Comparison of ENCODE assay signal across 11 cellular contexts in genomic region chr1:225780609-225781008, GRCh38. TPM values are rescaled to one million over a fixed set of nuclear protein-coding genes. Genes with fewer than 3 reads are reported as not detected.
DNase-seq lines count a peak whose midpoint lies in the region; ATAC-seq and TF ChIP-seq lines count a peak whose summit lies in the region.
"Had no signal": no experiment of that assay in that cellular context is flagged by ENCODE, and none has a peak within 500 bp of the region (broad histone marks: within the 10 kb centered on the region; RNA-seq: fewer than 3 reads in every experiment).

No MANE protein-coding gene starts in this region.

- H3K4me3 ChIP-seq in PC-3 (ENCODE audit: low read length), result no peak overlapping the region; the same call in 1 of the 2 replicates
- no peak overlapping the region for H3K4me3 ChIP-seq in smooth muscle cell
- H3K4me3 ChIP-seq: testis had no signal

- H3F3A ChIP-seq in PC-3 (ENCODE audit: low read length, unreplicated experiment) (no peaks in the 10 kb centered on the region), smooth muscle cell (ENCODE audit: low read depth) (peaks cover 10% of the 10 kb centered on the region)

- H3K36me3 ChIP-seq in PC-3 (ENCODE audit: low read depth, low read length) (peaks cover 32% of the 10 kb centered on the region), smooth muscle cell (ENCODE audit: low read depth) (peaks cover 3% of the 10 kb centered on the region)

- H2AFZ ChIP-seq in PC-3 (ENCODE audit: low read length) (no peak overlapping the region), smooth muscle cell (ENCODE audit: low read depth) (no peak overlapping the region)

- H4K20me1 ChIP-seq in PC-3 (ENCODE audit: low read length) (peaks cover 47% of the 10 kb centered on the region), smooth muscle cell (ENCODE audit: low read depth) (peaks cover 63% of the 10 kb centered on the region)

- no peaks in the 10 kb centered on the region for H3K9me2 ChIP-seq in PC-3 (replicated peaks; ENCODE audit: low read length)

- WGBS in smooth muscle cell (ENCODE audit: low lambda C conversion rate), result 87% methylated on average over 1 of the region's 1 CpG

- intact Hi-C loops in PC-3 (cut with micrococcal nuclease), result no loop called here

- no peak overlapping the region for H3K27ac ChIP-seq in PC-3 (ENCODE audit: low read length)
- H3K27ac ChIP-seq in smooth muscle cell (ENCODE audit: low read depth), result no peak overlapping the region
- H3K27ac ChIP-seq: testis had no signal

- peaks cover 82% of the 10 kb centered on the region for H3K79me2 ChIP-seq in PC-3 (ENCODE audit: low read length)
- peaks cover 86% of the 10 kb centered on the region for H3K79me2 ChIP-seq in smooth muscle cell (ENCODE audit: low read depth)

- peaks cover 37% of the 10 kb centered on the region for H3K36me3 Mint-ChIP-seq in activated CD8-positive, alpha-beta memory T cell treated with anti-CD3 and anti-CD28 coated beads, Interleukin-2, amount 10 ng/mL, durations not matched to agents 7 days and 5 days
- no peaks in the 10 kb centered on the region for H3K36me3 Mint-ChIP-seq in glutamatergic neuron (ENCODE audit: unreplicated experiment)

- H3K9me3 Mint-ChIP-seq in activated CD8-positive, alpha-beta memory T cell treated with anti-CD3 and anti-CD28 coated beads, Interleukin-2, amount 10 ng/mL, durations not matched to agents 7 days and 5 days (ENCODE audit: low read depth), result no peaks in the 10 kb centered on the region
- peaks cover 6% of the 10 kb centered on the region for H3K9me3 Mint-ChIP-seq in glutamatergic neuron (ENCODE audit: unreplicated experiment)

- DNase-seq in activated CD8-positive, alpha-beta memory T cell treated with anti-CD3 and anti-CD28 coated beads, Interleukin-2, amount 10 ng/mL, durations not matched to agents 7 days and 5 days, result no peak
- DNase-seq in activated CD8-positive, alpha-beta memory T cell treated with anti-CD3 and anti-CD28 coated beads for 24 hours, result no peak
- DNase-seq in PC-3, result no peak
- DNase-seq in glutamatergic neuron, result no peak
- DNase-seq in smooth muscle cell (lab: John Stamatoyannopoulos, UW; ENCODE audit: unreplicated experiment), result no peak
- DNase-seq in kidney tubule cell (ENCODE audit: low spot score), result no peak
- DNase-seq in NCI-H1436 treated with DMSO at 0.1 percent for 48 hours (lab: John Stamatoyannopoulos, UW), result no peak
- DNase-seq: effector CD4-positive, alpha-beta T cell; NCI-H1436; testis had no signal

- H3K9ac ChIP-seq in PC-3 (ENCODE audit: low read length) (no peak overlapping the region), smooth muscle cell (ENCODE audit: low read depth) (no peak overlapping the region)

- H3K4me1 ChIP-seq in PC-3 (ENCODE audit: insufficient read depth, low read length) (peaks cover 28% of the 10 kb centered on the region), smooth muscle cell (ENCODE audit: low read depth) (peaks cover 36% of the 10 kb centered on the region)

- no peaks in the 10 kb centered on the region for H3K27me3 Mint-ChIP-seq in activated CD8-positive, alpha-beta memory T cell treated with anti-CD3 and anti-CD28 coated beads, Interleukin-2, amount 10 ng/mL, durations not matched to agents 7 days and 5 days
- no peaks in the 10 kb centered on the region for H3K27me3 Mint-ChIP-seq in glutamatergic neuron (ENCODE audit: unreplicated experiment)

- peak overlapping the region; percentile 67 for H3K27ac Mint-ChIP-seq in activated CD8-positive, alpha-beta memory T cell treated with anti-CD3 and anti-CD28 coated beads, Interleukin-2, amount 10 ng/mL, durations not matched to agents 7 days and 5 days
- peak overlapping the region; percentile 24 for H3K27ac Mint-ChIP-seq in glutamatergic neuron (ENCODE audit: unreplicated experiment)

- no peaks in the 10 kb centered on the region for H3K27me3 ChIP-seq in PC-3 (ENCODE audit: low read length)
- no peaks in the 10 kb centered on the region for H3K27me3 ChIP-seq in smooth muscle cell (ENCODE audit: low read depth)
- H3K27me3 ChIP-seq: testis had no signal

- H3K4me1 Mint-ChIP-seq in activated CD8-positive, alpha-beta memory T cell treated with anti-CD3 and anti-CD28 coated beads, Interleukin-2, amount 10 ng/mL, durations not matched to agents 7 days and 5 days, result peaks cover 39% of the 10 kb centered on the region
- H3K4me1 Mint-ChIP-seq in glutamatergic neuron (ENCODE audit: low read depth, unreplicated experiment), result peaks cover 19% of the 10 kb centered on the region

- ATAC-seq in activated CD8-positive, alpha-beta memory T cell treated with anti-CD3 and anti-CD28 coated beads, Interleukin-2, amount 10 ng/mL, durations not matched to agents 7 days and 5 days, result no peak
- ATAC-seq in PC-3, result no peak
- no peak for ATAC-seq in HG02763 (IDR thresholded peaks at IDR 0.05; ENCODE audit: unreplicated experiment)

- no peak overlapping the region for H3K4me3 Mint-ChIP-seq in activated CD8-positive, alpha-beta memory T cell treated with anti-CD3 and anti-CD28 coated beads, Interleukin-2, amount 10 ng/mL, durations not matched to agents 7 days and 5 days
- peak overlapping the region; percentile 57 for H3K4me3 Mint-ChIP-seq in glutamatergic neuron (ENCODE audit: unreplicated experiment)

- no TSS peak for BruUV-seq in PC-3 (replicated peaks; lab: Mats Ljungman, UMichigan)

- H3K9me3 ChIP-seq in PC-3 (ENCODE audit: low read length) (no peaks in the 10 kb centered on the region), smooth muscle cell (replicated peaks; ENCODE audit: low read depth) (no peaks in the 10 kb centered on the region)
- H3K9me3 ChIP-seq: testis had no signal

- CTCF ChIA-PET in activated CD8-positive, alpha-beta memory T cell treated with anti-CD3 and anti-CD28 coated beads, Interleukin-2, amount 10 ng/mL, durations not matched to agents 7 days and 5 days (lab: Charles Lee), result interaction anchor here (0.7 to 0.9 kb wide), 3 partner anchors 130 to 922 kb away, joined by 3 to 5 read pairs (median 3); no protein-coding TSS in a partner anchor
- CTCF ChIA-PET in PC-3 (lab: Charles Lee), result no interaction called here

- TF ChIP-seq CTCF in PC-3 (conservative IDR thresholded peaks at IDR 0.05; ENCODE audit: low read depth, low read length) (no peak), glutamatergic neuron (IDR thresholded peaks at IDR 0.05; ENCODE audit: partially characterized antibody, unreplicated experiment) (no peak), smooth muscle cell (IDR thresholded peaks at IDR 0.05; ENCODE audit: borderline replicate concordance, insufficient read depth, poor library complexity, severe bottlenecking) (no peak)

- H3K4me2 ChIP-seq in PC-3 (ENCODE audit: low read length) (peak overlapping the region; percentile 90), smooth muscle cell (peak overlapping the region; percentile 5)

- POLR2A ChIA-PET in PC-3 (lab: Charles Lee; ENCODE audit: unreplicated experiment), result interaction anchor here (0.7 kb wide), 1 partner anchor 122 kb away, joined by 23 read pairs; no protein-coding TSS in a partner anchor

RNA-seq across cellular contexts. Expression of gene SRP9, which starts 3.0 kb away (rescaled TPM):
- 100 to 1,000 TPM; 198 to 225 TPM for total RNA-seq in activated CD8-positive, alpha-beta memory T cell treated with anti-CD3 and anti-CD28 coated beads, Interleukin-2, amount 10 ng/mL, durations not matched to agents 7 days and 5 days
- 241 and 306 TPM in 2 replicates for total RNA-seq in PC-3 (2014; rRNA removed)
- 364 TPM for total RNA-seq in glutamatergic neuron (ENCODE audit: unreplicated experiment)
- 394 and 449 TPM in 2 replicates for total RNA-seq in smooth muscle cell
- polyA plus RNA-seq in smooth muscle cell, result 301 TPM in 2 replicates

RNA-seq across cellular contexts. Expression of gene EPHX1, which starts 29.3 kb away (rescaled TPM):
- under 1 TPM; 0.68 to 0.85 TPM for total RNA-seq in activated CD8-positive, alpha-beta memory T cell treated with anti-CD3 and anti-CD28 coated beads, Interleukin-2, amount 10 ng/mL, durations not matched to agents 7 days and 5 days
- total RNA-seq in PC-3 (2014; rRNA removed) (54.6 and 69.2 TPM in 2 replicates), glutamatergic neuron (ENCODE audit: unreplicated experiment) (60.4 TPM), smooth muscle cell (9.8 and 16.1 TPM in 2 replicates)
- polyA plus RNA-seq in smooth muscle cell, result 22.2 and 29.2 TPM in 2 replicates
